Comparison of ENCODE assay signal across 9 cellular contexts in the genomic region with DNA sequence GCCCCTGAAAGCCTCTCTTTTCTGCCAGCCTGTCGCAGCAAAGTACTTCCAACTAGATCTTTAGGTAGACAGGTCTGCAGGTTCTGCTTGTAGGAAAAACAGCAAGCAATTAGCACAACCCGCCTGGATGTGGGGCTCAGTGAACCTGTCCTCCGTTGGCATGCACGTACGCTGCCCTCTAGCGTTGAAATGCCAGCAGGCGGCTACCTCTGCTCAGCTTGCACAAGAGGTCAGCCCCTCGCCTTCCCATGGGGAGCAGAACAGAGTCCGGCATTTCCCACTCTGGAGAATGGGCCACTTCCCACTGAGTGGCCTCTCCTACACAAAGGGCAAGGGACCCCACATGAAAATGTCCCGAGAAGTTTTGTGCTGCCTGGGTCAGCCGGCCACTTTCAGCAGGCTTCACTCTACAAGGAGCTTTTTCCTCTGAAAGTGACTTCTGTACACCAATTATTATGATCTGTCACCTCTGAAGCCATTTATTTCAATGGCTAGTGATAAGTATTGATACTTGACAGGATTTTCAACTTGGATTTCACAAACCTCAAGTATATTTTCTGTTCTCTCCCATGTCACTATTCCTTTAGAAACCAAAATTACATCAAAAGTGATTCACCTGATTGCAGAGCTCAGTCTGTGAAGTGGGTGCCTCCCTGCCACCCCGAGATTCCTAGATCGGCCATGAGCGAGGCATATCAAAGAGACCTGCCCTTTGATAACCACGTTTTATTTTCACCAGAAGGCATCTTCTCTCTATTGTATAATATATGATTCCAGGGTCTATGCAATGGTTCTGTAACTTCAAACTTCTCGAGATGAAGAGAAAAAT. TPM values are rescaled to one million over a fixed set of nuclear protein-coding genes. Genes with fewer than 3 reads are reported as not detected.
DNase-seq lines count a peak whose midpoint lies in the region; ATAC-seq and TF ChIP-seq lines count a peak whose summit lies in the region.
"Had no signal": no experiment of that assay in that cellular context is flagged by ENCODE, and none has a peak within 500 bp of the region (broad histone marks: within the 10 kb centered on the region; RNA-seq: fewer than 3 reads in every experiment).

No MANE protein-coding gene starts in this region.

- no peak overlapping the region for H3K4ac ChIP-seq in H9 (ENCODE audit: low read depth, low read length)

- POLR2A ChIA-PET in activated CD4-positive, alpha-beta memory T cell treated with anti-CD3 and anti-CD28 coated beads, Interleukin-2, amount 10 ng/mL, durations not matched to agents 7 days and 5 days (lab: Charles Lee): interaction anchor here (0.5 to 1.1 kb wide), 2 partner anchors 9 to 28 kb away, joined by 3 read pairs; no protein-coding TSS in a partner anchor

- H3K56ac ChIP-seq in H9 (ENCODE audit: insufficient read length, low read depth, low read length): no peak overlapping the region

- no peaks in the 10 kb centered on the region for H3K27me3 ChIP-seq in H9 (ENCODE audit: insufficient read depth, low read length)

- DNase-seq in COLO829 (ENCODE audit: low spot score): peak; percentile 62
- peak; percentile 92 for DNase-seq in H9
- DNase-seq in NCI-H82 treated with DMSO at 0.1 percent for 48 hours (lab: John Stamatoyannopoulos, UW; ENCODE audit: unreplicated experiment): peak; percentile 13
- peak; percentile 72 for DNase-seq in activated CD4-positive, alpha-beta memory T cell treated with anti-CD3 and anti-CD28 coated beads, Interleukin-2, amount 10 ng/mL, durations not matched to agents 7 days and 5 days
- DNase-seq in endothelial cell (ENCODE audit: low spot score): peak; percentile 86
- peak; percentile 71 for DNase-seq in mucosa of gallbladder (ENCODE audit: low spot score)
- peak; percentile 36 for DNase-seq in stimulated activated CD8-positive, alpha-beta memory T cell treated with anti-CD3 and anti-CD28 coated beads, Interleukin-4, amount 100 ng/mL, for 24 hours (ENCODE audit: low read depth)

- H3K4me2 ChIP-seq in H9 (ENCODE audit: insufficient read depth, insufficient read length, low read length): no peak overlapping the region

- CTCF ChIA-PET in activated CD4-positive, alpha-beta memory T cell treated with anti-CD3 and anti-CD28 coated beads, Interleukin-2, amount 10 ng/mL, durations not matched to agents 7 days and 5 days (lab: Charles Lee): interaction anchor here (0.6 to 6.3 kb wide), 14 partner anchors 9 to 714 kb away, joined by 3 to 98 read pairs (median 4); no protein-coding TSS in a partner anchor

- H3K79me1 ChIP-seq in H9 (ENCODE audit: insufficient read depth, low read depth, low read length, poor library complexity, severe bottlenecking): no peaks in the 10 kb centered on the region

- peak; percentile 89 for TF ChIP-seq CTCF in H9 (conservative IDR thresholded peaks at IDR 0.05)
- TF ChIP-seq CTCF in endothelial cell (IDR thresholded peaks at IDR 0.05; ENCODE audit: unreplicated experiment): peak; percentile 73

- H2BK120ac ChIP-seq in H9 (ENCODE audit: low read depth, low read length, poor library complexity, severe bottlenecking): no peak overlapping the region

- ATAC-seq in HG03196 (IDR thresholded peaks at IDR 0.05; ENCODE audit: unreplicated experiment): no peak

- H3K4me1 Mint-ChIP-seq in H9 (peaks cover 15 to 24% of the 10 kb centered on the region in 2 experiments), endothelial cell (ENCODE audit: unreplicated experiment) (peaks cover 27% of the 10 kb centered on the region)
- H3K4me1 Mint-ChIP-seq in activated CD4-positive, alpha-beta memory T cell treated with anti-CD3 and anti-CD28 coated beads, Interleukin-2, amount 10 ng/mL, durations not matched to agents 7 days and 5 days: peaks cover 9% of the 10 kb centered on the region

- no peaks in the 10 kb centered on the region for H3K79me2 ChIP-seq in H9 (ENCODE audit: insufficient read depth, low read length)

- no peak overlapping the region for H4K8ac ChIP-seq in H9 (replicated peaks; ENCODE audit: insufficient read length, low read depth, low read length)

- H4K5ac ChIP-seq in H9 (ENCODE audit: insufficient read length, low read depth, low read length): no peak overlapping the region

- H3K9me3 ChIP-seq in H9 (ENCODE audit: control insufficient read depth, low read depth, low read length): no peaks in the 10 kb centered on the region

- peak overlapping the region in 1 of 3 experiments; percentile 30; a peak in 1 of 7 replicates for H3K27ac Mint-ChIP-seq in H9
- H3K27ac Mint-ChIP-seq in activated CD4-positive, alpha-beta memory T cell treated with anti-CD3 and anti-CD28 coated beads, Interleukin-2, amount 10 ng/mL, durations not matched to agents 7 days and 5 days: no peak overlapping the region
- no peak overlapping the region for H3K27ac Mint-ChIP-seq in endothelial cell (ENCODE audit: unreplicated experiment)

- no CpG with 5 or more reads among the region's 16 CpGs for WGBS in H9 (ENCODE audit: extremely low coverage, insufficient read length, low lambda C conversion rate)

- H3K27ac ChIP-seq in H9 (ENCODE audit: insufficient read length, low read depth, low read length): no peak overlapping the region
- H3K27ac ChIP-seq: SK-N-MC had no signal

- H2AFZ ChIP-seq in H9 (ENCODE audit: low read length): no peak overlapping the region

- no peak overlapping the region for H3K14ac ChIP-seq in H9 (ENCODE audit: insufficient read depth, low read length)

- H2BK15ac ChIP-seq in H9 (ENCODE audit: low read depth, low read length): no peak overlapping the region

- H3K4me3 Mint-ChIP-seq in H9 (no peak overlapping the region), endothelial cell (ENCODE audit: unreplicated experiment) (no peak overlapping the region)
- H3K4me3 Mint-ChIP-seq in activated CD4-positive, alpha-beta memory T cell treated with anti-CD3 and anti-CD28 coated beads, Interleukin-2, amount 10 ng/mL, durations not matched to agents 7 days and 5 days: no peak overlapping the region

- H3K23ac ChIP-seq in H9 (ENCODE audit: insufficient read length, low read depth, low read length): no peak overlapping the region

- H3K9me3 Mint-ChIP-seq in H9 (no peaks in the 10 kb centered on the region; a peak in 1 of 5 replicates), endothelial cell (ENCODE audit: unreplicated experiment) (no peaks in the 10 kb centered on the region)
- no peaks in the 10 kb centered on the region for H3K9me3 Mint-ChIP-seq in activated CD4-positive, alpha-beta memory T cell treated with anti-CD3 and anti-CD28 coated beads, Interleukin-2, amount 10 ng/mL, durations not matched to agents 7 days and 5 days

- H3K4me1 ChIP-seq in H9 (ENCODE audit: insufficient read depth, low read length): no peaks in the 10 kb centered on the region

- no peak overlapping the region for H2BK12ac ChIP-seq in H9 (ENCODE audit: insufficient read length, low read depth, low read length)

- no peak overlapping the region for H4K91ac ChIP-seq in H9 (ENCODE audit: insufficient read length, low read depth, low read length)

- H2AK5ac ChIP-seq in H9 (ENCODE audit: insufficient read length, low read length): no peak overlapping the region

- H3K23me2 ChIP-seq in H9 (ENCODE audit: insufficient read length, low read depth, low read length, poor library complexity, severe bottlenecking): no peaks in the 10 kb centered on the region

- H2BK20ac ChIP-seq in H9 (ENCODE audit: low read depth, low read length, poor library complexity, severe bottlenecking): no peak overlapping the region

- no peak overlapping the region for H3T11ph ChIP-seq in H9 (ENCODE audit: low read length)

- no peak overlapping the region for H3K18ac ChIP-seq in H9 (ENCODE audit: insufficient read length, low read depth, low read length)

- no peaks in the 10 kb centered on the region for H4K20me1 ChIP-seq in H9 (ENCODE audit: control insufficient read depth, insufficient read depth, insufficient read length)

- H3K36me3 Mint-ChIP-seq in H9 (ENCODE audit: insufficient read depth in 1 of 3, low read depth in 3 of 3) (no peaks in the 10 kb centered on the region), endothelial cell (ENCODE audit: low read depth, unreplicated experiment) (no peaks in the 10 kb centered on the region)
- no peaks in the 10 kb centered on the region for H3K36me3 Mint-ChIP-seq in activated CD4-positive, alpha-beta memory T cell treated with anti-CD3 and anti-CD28 coated beads, Interleukin-2, amount 10 ng/mL, durations not matched to agents 7 days and 5 days (ENCODE audit: low read depth)

- H3K27me3 Mint-ChIP-seq in H9 (ENCODE audit: low read depth) (peaks cover 4% of the 10 kb centered on the region; the same call in 1 of the 2 replicates), endothelial cell (ENCODE audit: unreplicated experiment) (peaks cover 1% of the 10 kb centered on the region)
- H3K27me3 Mint-ChIP-seq in activated CD4-positive, alpha-beta memory T cell treated with anti-CD3 and anti-CD28 coated beads, Interleukin-2, amount 10 ng/mL, durations not matched to agents 7 days and 5 days: peaks cover 37% of the 10 kb centered on the region

- no peak overlapping the region for H2BK5ac ChIP-seq in H9 (ENCODE audit: insufficient read length, low read length)

- no peak overlapping the region for H3K9ac ChIP-seq in H9 (ENCODE audit: extremely low read depth, insufficient read length, low read length)

RNA-seq across cellular contexts. Expression of gene JCAD, which starts 56.7 kb away (rescaled TPM):
- total RNA-seq in H9 (2021): 0.66 and 0.77 TPM in 2 replicates
- 1 to 10 TPM in 1 of 2 experiments, under 1 TPM in 1; 0.68 to 1.0 TPM for total RNA-seq in activated CD4-positive, alpha-beta memory T cell treated with anti-CD3 and anti-CD28 coated beads, Interleukin-2, amount 10 ng/mL, durations not matched to agents 7 days and 5 days
- 234 TPM for total RNA-seq in endothelial cell (ENCODE audit: unreplicated experiment)
- total RNA-seq in mucosa of gallbladder: 25.8 TPM

Comparison
In these comparisons a context has a peak if more than half of its experiments do, and no peak if none do; other contexts are left out.
1. DNase-seq: peak in every context shown above with its lines; median percentile 92 in H9; 86 in endothelial cell; 72 in activated CD4-positive, alpha-beta memory T cell treated with anti-CD3 and anti-CD28 coated beads, Interleukin-2, amount 10 ng/mL, durations not matched to agents 7 days and 5 days; 71 in mucosa of gallbladder; 62 in COLO829; 36 in stimulated activated CD8-positive, alpha-beta memory T cell treated with anti-CD3 and anti-CD28 coated beads, Interleukin-4, amount 100 ng/mL, for 24 hours; 13 in NCI-H82 treated with DMSO at 0.1 percent for 48 hours.
2. RNA of gene JCAD, which starts 56.7 kb away (total RNA-seq): 234 TPM in endothelial cell (single experiment) and 25.8 TPM in mucosa of gallbladder (single experiment); 0.68 to 1.0 TPM in activated CD4-positive, alpha-beta memory T cell treated with anti-CD3 and anti-CD28 coated beads, Interleukin-2, amount 10 ng/mL, durations not matched to agents 7 days and 5 days and 0.66 to 0.77 TPM in H9; every median in the first group is over 10 times any median in the second.